20 cellular contexts compared by ENCODE assay signal in genomic region chr1:99119193-99119592, GRCh38.
DNase-seq lines count a peak whose midpoint lies in the region; ATAC-seq and TF ChIP-seq lines count a peak whose summit lies in the region.
"Had no signal": no experiment of that assay in that cellular context is flagged by ENCODE, and none has a peak within 500 bp of the region (broad histone marks: within the 10 kb centered on the region; RNA-seq: fewer than 3 reads in every experiment).

No MANE protein-coding gene starts in this region.

- H3K4me3 Mint-ChIP-seq in stimulated activated naive CD8-positive, alpha-beta T cell treated with anti-CD3 and anti-CD28 coated beads, Interleukin-15, amount 100 ng/mL, for 72 hours: no peak overlapping the region
- H3K4me3 Mint-ChIP-seq: CD8-positive, alpha-beta memory T cell; H9; IgD-negative memory B cell had no signal

- H3K4me3 ChIP-seq in fibroblast of pulmonary artery (replicated peaks; ENCODE audit: low read depth, low read length): no peak overlapping the region
- H3K4me3 ChIP-seq: BLaER1 treated with 17β-estradiol and CSF1 and Interleukin-3, amounts not matched to agents 10 nM and 100 nM; GM12878 had no signal

- no peaks in the 10 kb centered on the region for H3K4me1 Mint-ChIP-seq in stimulated activated naive CD8-positive, alpha-beta T cell treated with anti-CD3 and anti-CD28 coated beads, Interleukin-15, amount 100 ng/mL, for 72 hours
- H3K4me1 Mint-ChIP-seq: CD8-positive, alpha-beta memory T cell; IgD-negative memory B cell had no signal

- DNase-seq in Ammon's horn (ENCODE audit: low spot score) (peak; percentile 8), LHCN-M2 (ENCODE audit: low read depth) (peak; percentile 11), astrocyte of the hippocampus (ENCODE audit: low read depth, low spot score) (peak; percentile 50), fibroblast of pulmonary artery (ENCODE audit: low read depth) (peak; percentile 4), erythroblast (lab: John Stamatoyannopoulos, UW) (no peak)
- no peak for DNase-seq in stimulated activated naive CD8-positive, alpha-beta T cell treated with anti-CD3 and anti-CD28 coated beads, Interleukin-15, amount 100 ng/mL, for 72 hours
- DNase-seq: CD8-positive, alpha-beta memory T cell; DMS79 treated with DMSO at 0.1 percent for 48 hours; GDM1; H9; NCI-H1092; NCI-H146; NCI-H2107; NCI-H2227 treated with DMSO at 0.1 percent for 48 hours; NCI-H69 had no signal

- no peak for TF ChIP-seq POLR2A in erythroblast (IDR thresholded peaks at IDR 0.05; ENCODE audit: low read length)

- TF ChIP-seq CTCF in fibroblast of pulmonary artery (IDR thresholded peaks at IDR 0.05; ENCODE audit: low read length, missing control alignments): no peak

- H3K27me3 Mint-ChIP-seq in stimulated activated naive CD8-positive, alpha-beta T cell treated with anti-CD3 and anti-CD28 coated beads, Interleukin-15, amount 100 ng/mL, for 72 hours: no peaks in the 10 kb centered on the region
- H3K27me3 Mint-ChIP-seq: IgD-negative memory B cell had no signal

- H3K9me3 Mint-ChIP-seq in stimulated activated naive CD8-positive, alpha-beta T cell treated with anti-CD3 and anti-CD28 coated beads, Interleukin-15, amount 100 ng/mL, for 72 hours: no peaks in the 10 kb centered on the region
- H3K9me3 Mint-ChIP-seq: CD8-positive, alpha-beta memory T cell; H9; IgD-negative memory B cell had no signal

- ATAC-seq in GM21786 (IDR thresholded peaks at IDR 0.05; ENCODE audit: unreplicated experiment): no peak
- ATAC-seq in GM19324 (IDR thresholded peaks at IDR 0.05; ENCODE audit: low FRiP score, unreplicated experiment): no peak
- ATAC-seq in stimulated activated naive CD8-positive, alpha-beta T cell treated with anti-CD3 and anti-CD28 coated beads, Interleukin-15, amount 100 ng/mL, for 72 hours: no peak
- ATAC-seq: GM12878 had no signal

- H3K27ac Mint-ChIP-seq in stimulated activated naive CD8-positive, alpha-beta T cell treated with anti-CD3 and anti-CD28 coated beads, Interleukin-15, amount 100 ng/mL, for 72 hours: no peak overlapping the region
- H3K27ac Mint-ChIP-seq: CD8-positive, alpha-beta memory T cell; H9; IgD-negative memory B cell had no signal

Comparison
In these comparisons a context has a peak if more than half of its experiments do, and no peak if none do; other contexts are left out.
1. DNase-seq: peak in Ammon's horn (single experiment), LHCN-M2 (single experiment), astrocyte of the hippocampus (single experiment) and fibroblast of pulmonary artery (single experiment); none in erythroblast (0 of 2) and stimulated activated naive CD8-positive, alpha-beta T cell treated with anti-CD3 and anti-CD28 coated beads, Interleukin-15, amount 100 ng/mL, for 72 hours (0 of 2).